In genomic region chr7:46881507-46882127, GRCh38 we compare ENCODE assay signal across 2 cellular contexts.
TF ChIP-seq lines count a peak whose summit lies in the region.

No MANE protein-coding gene starts in this region.

TF ChIP-seq in GM23338, 12 proteins besides CTCF, POLR2A, EP300 and RAD21:
- TF ChIP-seq ZNF114 (CRISPR knock-in tag; IDR thresholded peaks at IDR 0.05) (no peak), ETS1 (IDR thresholded peaks at IDR 0.05) (no peak), NANOG (IDR thresholded peaks at IDR 0.05; ENCODE audit: borderline replicate concordance) (no peak), EZH2phosphoT487 (IDR thresholded peaks at IDR 0.05; ENCODE audit: unreplicated experiment) (no peak), ZNF462 (CRISPR knock-in tag; IDR thresholded peaks at IDR 0.05) (no peak), EZH2 (IDR thresholded peaks at IDR 0.05; ENCODE audit: low read depth, unreplicated experiment) (no peak), JUNB (IDR thresholded peaks at IDR 0.05; ENCODE audit: unreplicated experiment) (no peak), POLR2AphosphoS5 (IDR thresholded peaks at IDR 0.05; ENCODE audit: low read depth) (no peak), CREB1 (CRISPR knock-in tag; IDR thresholded peaks at IDR 0.05; ENCODE audit: low read depth) (no peak), REST (IDR thresholded peaks at IDR 0.05; ENCODE audit: unreplicated experiment) (no peak), ZNF331 (CRISPR knock-in tag; IDR thresholded peaks at IDR 0.05; ENCODE audit: low read depth) (no peak), STAT1 (IDR thresholded peaks at IDR 0.05; ENCODE audit: unreplicated experiment) (no peak)
TF ChIP-seq in GM23338: peak in this region for 0.

TF ChIP-seq in H1, 55 proteins besides CTCF, POLR2A, EP300 and RAD21:
- TF ChIP-seq NANOG (IDR thresholded peaks at IDR 0.05; ENCODE audit: insufficient read depth, low read depth, low read length, poor library complexity, severe bottlenecking) (no peak), RNF2 (IDR thresholded peaks at IDR 0.05; ENCODE audit: borderline replicate concordance, low read depth, low read length, missing control alignments, poor library complexity, severe bottlenecking) (no peak), CHD2 (IDR thresholded peaks at IDR 0.05; ENCODE audit: low read length) (no peak), KDM1A (IDR thresholded peaks at IDR 0.05; ENCODE audit: borderline replicate concordance, low read length) (no peak), KDM4A (IDR thresholded peaks at IDR 0.05; ENCODE audit: low read depth, low read length, severe bottlenecking) (no peak)
